ENCODE assay signal across 9 cellular contexts in genomic region chr22:44623771-44624510, GRCh38.
DNase-seq lines count a peak whose midpoint lies in the region; ATAC-seq and TF ChIP-seq lines count a peak whose summit lies in the region.
"Had no signal": no experiment of that assay in that cellular context is flagged by ENCODE, and none has a peak within 500 bp of the region (broad histone marks: within the 10 kb centered on the region; RNA-seq: fewer than 3 reads in every experiment).

No MANE protein-coding gene starts in this region.

- H3K36me3 ChIP-seq in ovary = no peaks in the 10 kb centered on the region

- H3K9me3 ChIP-seq in ovary = no peaks in the 10 kb centered on the region

- DNase-seq in AG09319 (ENCODE audit: extremely low read depth, low read depth) = no peak
- peak; percentile 34 for DNase-seq in GM12865 (ENCODE audit: low read depth)
- DNase-seq in SHP77 (lab: John Stamatoyannopoulos, UW) = peak; percentile 60 to 61
- DNase-seq in left ventricle myocardium superior = no peak
- no peak for DNase-seq in ovary
- DNase-seq in COLO829 (ENCODE audit: low spot score) = no peak
- DNase-seq in ureter (ENCODE audit: low spot score) = no peak
- no peak for DNase-seq in activated CD4-positive, CD25-positive, alpha-beta regulatory T cell treated with anti-CD3 and anti-CD28 coated beads, Interleukin-2, amount 50 U/mL, for 72 hours
- DNase-seq: activated naive CD8-positive, alpha-beta T cell treated with anti-CD3 and anti-CD28 coated beads, Interleukin-2, amount 10 ng/mL, durations not matched to agents 7 days and 5 days had no signal

- intact Hi-C loops in left ventricle myocardium superior (cut with micrococcal nuclease) (loop anchor here (10.0 kb wide), 1 partner anchor 629 kb away; no protein-coding TSS in a partner anchor), ovary (cut with DNase I) (loop anchor here in 3 of 4 donors (5.0 to 10.0 kb wide), 3 partner anchors 539 to 549 kb away; no protein-coding TSS in a partner anchor)

- no peak overlapping the region for H3K27ac ChIP-seq in ovary

- no peak for TF ChIP-seq EP300 in ovary (IDR thresholded peaks at IDR 0.05)

- H3K27me3 ChIP-seq in ovary = no peaks in the 10 kb centered on the region

- TF ChIP-seq CTCF in AG09319 (IDR thresholded peaks at IDR 0.05; ENCODE audit: low read depth, low read length) (peak; percentile 51), GM12865 (IDR thresholded peaks at IDR 0.05; ENCODE audit: insufficient read depth, low read depth, low read length, missing control alignments) (peak; percentile 42), ovary (IDR thresholded peaks at IDR 0.05) (no peak)

- no peak for TF ChIP-seq POLR2A in ovary (IDR thresholded peaks at IDR 0.05)

- WGBS in ovary, 3 donors = 51 to 58% (median 55%) methylated on average over 24 of the region's 24 CpGs

- H3K4me3 ChIP-seq in GM12865 (ENCODE audit: low read depth, low read length) (no peak overlapping the region), ovary (no peak overlapping the region)

- ATAC-seq in left ventricle myocardium superior = peak; percentile 47

- H3K4me1 ChIP-seq in ovary (ENCODE audit: insufficient read depth) = peaks cover 2% of the 10 kb centered on the region

Comparison
In these comparisons a context has a peak if more than half of its experiments do, and no peak if none do; other contexts are left out.
1. DNase-seq: peak in GM12865 (single experiment) and SHP77 (2 of 2); none in AG09319 (single experiment), left ventricle myocardium superior (single experiment), ovary (0 of 5), COLO829 (single experiment), ureter (single experiment) and activated CD4-positive, CD25-positive, alpha-beta regulatory T cell treated with anti-CD3 and anti-CD28 coated beads, Interleukin-2, amount 50 U/mL, for 72 hours (single experiment).
2. CTCF ChIP-seq: peak in AG09319 (single experiment) and GM12865 (single experiment); none in ovary (0 of 3).